Comparison of ENCODE assay signal across 20 cellular contexts in genomic region chr3:31945738-31946052, GRCh38. TPM values are rescaled to one million over a fixed set of nuclear protein-coding genes. Genes with fewer than 3 reads are reported as not detected.
DNase-seq lines count a peak whose midpoint lies in the region; ATAC-seq and TF ChIP-seq lines count a peak whose summit lies in the region.
"Had no signal": no experiment of that assay in that cellular context is flagged by ENCODE, and none has a peak within 500 bp of the region (broad histone marks: within the 10 kb centered on the region; RNA-seq: fewer than 3 reads in every experiment).

No MANE protein-coding gene starts in this region.

- no peak overlapping the region for H3K27ac Mint-ChIP-seq in naive thymus-derived CD4-positive, alpha-beta T cell
- H3K27ac Mint-ChIP-seq: T-helper 2 cell treated with Interferon-gamma antibody and Interleukin-4, amounts not matched to agents 5 μg/mL and 100 μg/mL, for 36 hours had no signal

- no TSS peak for BruUV-seq in OCI-LY7 (replicated peaks; lab: Mats Ljungman, UMichigan)

- H3K4me1 ChIP-seq in OCI-LY7 (ENCODE audit: insufficient read depth, low read length, poor library complexity, severe bottlenecking) (peaks cover 99% of the 10 kb centered on the region), heart left ventricle (peaks cover 0 to 40% (median 22%) of the 10 kb centered on the region in 12 donors), skeletal muscle tissue (ENCODE audit: control insufficient read depth in 3 of 3, insufficient read depth in 3 of 3, low read length in 3 of 3) (peaks cover 0 to 21% (median 12%) of the 10 kb centered on the region in 3 donors)
- H3K4me1 ChIP-seq in naive thymus-derived CD4-positive, alpha-beta T cell (ENCODE audit: control insufficient read depth in 2 of 2, insufficient read depth in 2 of 2, low read length in 2 of 2) = no peaks in the 10 kb centered on the region
- H3K4me1 ChIP-seq: HAP-1 had no signal

- peak overlapping the region; percentile 100 for H3K27ac ChIP-seq in OCI-LY7 (ENCODE audit: low read depth, low read length, poor library complexity, severe bottlenecking)
- peak overlapping the region in 7 of 12 donors; percentile 1 to 64 (median 41) for H3K27ac ChIP-seq in heart left ventricle
- H3K27ac ChIP-seq in skeletal muscle tissue (ENCODE audit: low read depth, low read length) = peak overlapping the region; percentile 64
- no peak overlapping the region for H3K27ac ChIP-seq in naive thymus-derived CD4-positive, alpha-beta T cell (ENCODE audit: low read depth, low read length)
- H3K27ac ChIP-seq: C4-2B had no signal

- no peak overlapping the region for H3K9ac ChIP-seq in skeletal muscle tissue (ENCODE audit: low read depth in 1 of 3, low read length in 3 of 3)

- H3K27me3 Mint-ChIP-seq in naive thymus-derived CD4-positive, alpha-beta T cell = peaks cover 0 to 11% (median 0%) of the 10 kb centered on the region in 5 donors

- H3K9me3 Mint-ChIP-seq in naive thymus-derived CD4-positive, alpha-beta T cell = peaks cover 0 to 14% (median 6%) of the 10 kb centered on the region in 11 donors
- H3K9me3 Mint-ChIP-seq: stimulated activated effector memory CD8-positive, alpha-beta T cell treated with anti-CD3 and anti-CD28 coated beads, Interleukin-12 subunit alpha, Interleukin-12 subunit beta, amount 100 ng/mL, for 72 hours; T-helper 2 cell treated with Interferon-gamma antibody and Interleukin-4, amounts not matched to agents 5 μg/mL and 100 μg/mL, for 36 hours had no signal

- WGBS in heart left ventricle, 4 donors = 53 to 69% (median 60%) methylated on average over 3 of the region's 3 CpGs

- no peaks in the 10 kb centered on the region for H3K9me2 ChIP-seq in OCI-LY7 (ENCODE audit: insufficient read depth, low read length)

- CTCF ChIA-PET in OCI-LY7 (lab: Charles Lee; ENCODE audit: unreplicated experiment) = no interaction called here
- CTCF ChIA-PET in naive thymus-derived CD4-positive, alpha-beta T cell (lab: Charles Lee) = no interaction called here

- no peaks in the 10 kb centered on the region for H3K27me3 ChIP-seq in heart left ventricle
- H3K27me3 ChIP-seq in skeletal muscle tissue (ENCODE audit: control insufficient read depth in 3 of 3, insufficient read depth in 3 of 3, low read length in 3 of 3) = no peaks in the 10 kb centered on the region
- H3K27me3 ChIP-seq in naive thymus-derived CD4-positive, alpha-beta T cell (ENCODE audit: control insufficient read depth in 2 of 2, insufficient read depth in 2 of 2, low read length in 2 of 2) = no peaks in the 10 kb centered on the region
- H3K27me3 ChIP-seq: breast epithelium had no signal

- peak overlapping the region; percentile 24; the same call in 1 of the 2 replicates for H2AFZ ChIP-seq in OCI-LY7 (ENCODE audit: low read length)

- H3K9me3 ChIP-seq in OCI-LY7 (ENCODE audit: low read length) = peaks cover 19% of the 10 kb centered on the region
- peaks cover 0 to 11% (median 0%) of the 10 kb centered on the region in 12 donors for H3K9me3 ChIP-seq in heart left ventricle
- H3K9me3 ChIP-seq in skeletal muscle tissue (ENCODE audit: control insufficient read depth in 3 of 3, low read length in 3 of 3) = peaks cover 0 to 4% (median 2%) of the 10 kb centered on the region in 3 donors
- no peaks in the 10 kb centered on the region for H3K9me3 ChIP-seq in naive thymus-derived CD4-positive, alpha-beta T cell (ENCODE audit: control insufficient read depth in 2 of 3, low read length in 3 of 3)
- H3K9me3 ChIP-seq: breast epithelium had no signal

- no peaks in the 10 kb centered on the region for H4K20me1 ChIP-seq in OCI-LY7 (ENCODE audit: insufficient read depth, low read length)

- peak overlapping the region; percentile 80 for H3K4me2 ChIP-seq in OCI-LY7 (ENCODE audit: low read length)

- DNase-seq in OCI-LY7 (ENCODE audit: low spot score) = no peak
- DNase-seq in heart left ventricle = no peak
- no peak for DNase-seq in activated CD8-positive, alpha-beta memory T cell treated with anti-CD3 and anti-CD28 coated beads, Interleukin-2, amount 50 U/mL, for 4 hours
- no peak for DNase-seq in naive thymus-derived CD4-positive, alpha-beta T cell
- DNase-seq: activated CD4-positive, alpha-beta T cell treated with anti-CD3 and anti-CD28 coated beads, Interleukin-2, amount 50 U/mL, for 4 hours; activated effector memory CD4-positive, alpha-beta T cell treated with anti-CD3 and anti-CD28 coated beads, Interleukin-2, amount 50 U/mL, for 16 hours; DND-41; mammary epithelial cell; NCI-H1092; NCI-H345; stimulated activated CD4-positive, alpha-beta T cell treated with anti-CD3 and anti-CD28 coated beads, Interleukin-2, amount 100 ng/mL, for 48 hours had no signal

- no peak for TF ChIP-seq POLR2A in heart left ventricle (IDR thresholded peaks at IDR 0.05)

- ATAC-seq in GM19351 (IDR thresholded peaks at IDR 0.05; ENCODE audit: unreplicated experiment) (peak; percentile 32), heart left ventricle (peak; percentile 51 to 84 (median 60)), HG03108 (IDR thresholded peaks at IDR 0.05; ENCODE audit: unreplicated experiment) (no peak), GM19397 (IDR thresholded peaks at IDR 0.05; ENCODE audit: unreplicated experiment) (no peak)
- ATAC-seq in naive thymus-derived CD4-positive, alpha-beta T cell = no peak

- H3K79me2 ChIP-seq in OCI-LY7 (ENCODE audit: insufficient read depth, low read depth, low read length) = peaks cover 93% of the 10 kb centered on the region

- intact Hi-C loops in OCI-LY7 (cut with micrococcal nuclease; ENCODE audit: unreplicated experiment) (loop anchor here (1.0 to 10.0 kb wide), 3 partner anchors 15 to 1341 kb away; partner anchors contain the start of gene TGFBR2), heart left ventricle (cut with DNase I) (no loop called here)
- intact Hi-C loops in naive thymus-derived CD4-positive, alpha-beta T cell (cut with micrococcal nuclease) = no loop called here

- H3K36me3 Mint-ChIP-seq in naive thymus-derived CD4-positive, alpha-beta T cell = peaks cover 0 to 3% (median 0%) of the 10 kb centered on the region in 5 donors
- H3K36me3 Mint-ChIP-seq: stimulated activated effector memory CD8-positive, alpha-beta T cell treated with anti-CD3 and anti-CD28 coated beads, Interleukin-12 subunit alpha, Interleukin-12 subunit beta, amount 100 ng/mL, for 72 hours had no signal

- H3K36me3 ChIP-seq in OCI-LY7 (ENCODE audit: insufficient read depth, low read length) (peaks cover 31% of the 10 kb centered on the region), heart left ventricle (no peaks in the 10 kb centered on the region), skeletal muscle tissue (ENCODE audit: control insufficient read depth in 3 of 3, insufficient read depth in 3 of 3, low read length in 3 of 3) (no peaks in the 10 kb centered on the region)
- no peaks in the 10 kb centered on the region for H3K36me3 ChIP-seq in naive thymus-derived CD4-positive, alpha-beta T cell (ENCODE audit: control insufficient read depth in 2 of 3, insufficient read depth in 3 of 3, low read length in 3 of 3)
- H3K36me3 ChIP-seq: breast epithelium, HAP-1 had no signal

- H3K4me3 Mint-ChIP-seq in naive thymus-derived CD4-positive, alpha-beta T cell = no peak overlapping the region
- H3K4me3 Mint-ChIP-seq: stimulated activated effector memory CD8-positive, alpha-beta T cell treated with anti-CD3 and anti-CD28 coated beads, Interleukin-12 subunit alpha, Interleukin-12 subunit beta, amount 100 ng/mL, for 72 hours; T-helper 2 cell treated with Interferon-gamma antibody and Interleukin-4, amounts not matched to agents 5 μg/mL and 100 μg/mL, for 36 hours had no signal

- POLR2A ChIA-PET in OCI-LY7 (lab: Charles Lee) = interaction anchor here (0.7 to 11.9 kb wide), 7 partner anchors 12 to 63 kb away, joined by 4 to 141 read pairs (median 7); no protein-coding TSS in a partner anchor
- POLR2A ChIA-PET in naive thymus-derived CD4-positive, alpha-beta T cell (lab: Charles Lee) = no interaction called here

- H3K4me1 Mint-ChIP-seq in naive thymus-derived CD4-positive, alpha-beta T cell = peaks cover 0 to 8% (median 0%) of the 10 kb centered on the region in 7 donors
- H3K4me1 Mint-ChIP-seq: stimulated activated effector memory CD8-positive, alpha-beta T cell treated with anti-CD3 and anti-CD28 coated beads, Interleukin-12 subunit alpha, Interleukin-12 subunit beta, amount 100 ng/mL, for 72 hours had no signal

- H3K4me3 ChIP-seq in OCI-LY7 (ENCODE audit: low read depth, low read length, poor library complexity, severe bottlenecking) (peak overlapping the region; percentile 42), heart left ventricle (no peak overlapping the region), skeletal muscle tissue (ENCODE audit: low read length in 3 of 3) (peak overlapping the region in 1 of 3 donors; percentile 17)
- H3K4me3 ChIP-seq in naive thymus-derived CD4-positive, alpha-beta T cell (ENCODE audit: low read length) = no peak overlapping the region
- H3K4me3 ChIP-seq: breast epithelium, HAP-1 had no signal

- TF ChIP-seq CTCF in OCI-LY7 (conservative IDR thresholded peaks at IDR 0.05; ENCODE audit: low read length) (no peak), heart left ventricle (IDR thresholded peaks at IDR 0.05) (no peak)

RNA-seq across cellular contexts. Expression of gene OSBPL10, which starts 35.4 kb away (rescaled TPM):
- total RNA-seq in OCI-LY7 (2014; rRNA removed; shearing (Covaris generic)) = 58.4 and 65.7 TPM in 2 replicates
- total RNA-seq in OCI-LY7 (2022) (157 and 170 TPM in 2 replicates), heart left ventricle (10 to 100 TPM in 1 of 9 donors, 1 to 10 TPM in 8; 2.5 to 12.7 (median 5.5) TPM), skeletal muscle tissue (6.8 TPM)
- 1 to 10 TPM; 1.3 to 2.1 TPM for polyA plus RNA-seq in heart left ventricle
- 1 to 10 TPM in 3 of 5 experiments, under 1 TPM in 2; 0.30 to 6.8 (median 1.5) TPM for total RNA-seq in naive thymus-derived CD4-positive, alpha-beta T cell
- under 1 TPM; 0.15 TPM for polyA plus RNA-seq in naive thymus-derived CD4-positive, alpha-beta T cell

RNA-seq across cellular contexts. Expression of gene ZNF860, which starts 35.9 kb away (rescaled TPM):
- 13.8 and 20.3 TPM in 2 replicates for total RNA-seq in OCI-LY7 (2014; rRNA removed; shearing (Covaris generic))
- total RNA-seq in OCI-LY7 (2022) (22.2 and 24.2 TPM in 2 replicates), heart left ventricle (under 1 TPM in 5 of 9 donors, not detected in 4; 0.12 to 0.53 (median 0.23) TPM), skeletal muscle tissue (under 0.01 TPM)
- under 1 TPM; 0.08 to 0.14 TPM for polyA plus RNA-seq in heart left ventricle
- total RNA-seq in naive thymus-derived CD4-positive, alpha-beta T cell = under 1 TPM in 3 of 5 experiments, not detected in 2; 0.11 to 0.32 (median 0.15) TPM
- polyA plus RNA-seq in naive thymus-derived CD4-positive, alpha-beta T cell = not detected

Comparison
In these comparisons a context has a peak if more than half of its experiments do, and no peak if none do; other contexts are left out.
1. ATAC-seq: peak in GM19351 (single experiment) and heart left ventricle (4 of 4); none in HG03108 (single experiment), GM19397 (single experiment) and naive thymus-derived CD4-positive, alpha-beta T cell (single experiment).
2. RNA of gene ZNF860, which starts 35.9 kb away (total RNA-seq): 13.8 to 24.2 TPM in OCI-LY7; 0.12 to 0.53 TPM in heart left ventricle, 0.11 to 0.32 TPM in naive thymus-derived CD4-positive, alpha-beta T cell and under 0.01 TPM in skeletal muscle tissue (single experiment); every median in the first group is over 4 times any median in the second.